22 cellular contexts compared by ENCODE assay signal in the genomic region with DNA sequence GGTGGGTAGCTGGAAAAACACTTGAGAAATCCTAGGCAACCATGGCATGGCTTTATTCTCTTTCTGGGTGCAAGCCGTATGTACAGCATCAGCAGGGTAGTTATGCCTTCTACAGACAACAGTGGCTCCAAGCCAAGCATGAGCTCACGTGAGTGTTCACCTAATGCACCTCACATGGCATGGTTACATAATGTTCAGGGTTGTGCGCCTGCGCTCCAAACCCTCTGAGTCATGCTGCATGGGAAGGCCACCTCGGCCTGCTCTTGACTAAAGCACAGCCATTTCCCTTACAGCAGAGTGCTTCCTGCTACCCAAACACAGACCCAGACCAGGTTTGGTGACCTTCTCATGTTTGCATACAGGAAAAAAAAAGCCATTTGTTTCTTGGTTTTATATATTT.
A peak's percentile ranks its signal among the peaks of the same experiment; 100 is the strongest.
DNase-seq lines count a peak whose midpoint lies in the region; ATAC-seq and TF ChIP-seq lines count a peak whose summit lies in the region.
"Had no signal": no experiment of that assay in that cellular context is flagged by ENCODE, and none has a peak within 500 bp of the region (broad histone marks: within the 10 kb centered on the region; RNA-seq: fewer than 3 reads in every experiment).

No MANE protein-coding gene starts in this region.

- ATAC-seq in foreskin keratinocyte (no peak), GM18907 (IDR thresholded peaks at IDR 0.05; ENCODE audit: unreplicated experiment) (no peak)
- ATAC-seq: activated CD8-positive, alpha-beta T cell treated with anti-CD3 and anti-CD28 coated beads, Interleukin-2, amount 10 ng/mL, durations not matched to agents 7 days and 5 days; GM12878; left colon; stimulated activated effector memory CD8-positive, alpha-beta T cell treated with anti-CD3 and anti-CD28 coated beads, Interleukin-12 subunit alpha, Interleukin-12 subunit beta, amount 100 ng/mL, for 72 hours had no signal

- no peaks in the 10 kb centered on the region for H3K9me3 ChIP-seq in adrenal gland (replicated peaks in 1 of 3)
- H3K9me3 ChIP-seq: esophagus squamous epithelium, suprapubic skin had no signal

- H3K4me1 ChIP-seq in foreskin keratinocyte (no peaks in the 10 kb centered on the region), adrenal gland (replicated peaks in 1 of 2) (no peaks in the 10 kb centered on the region)
- H3K4me1 ChIP-seq: esophagus squamous epithelium, suprapubic skin had no signal

- H3K4me3 ChIP-seq in adrenal gland = no peak overlapping the region
- H3K4me3 ChIP-seq: esophagus squamous epithelium, GM12878, GM23248, suprapubic skin had no signal

- H3K27ac ChIP-seq in foreskin keratinocyte = no peak overlapping the region
- no peak overlapping the region for H3K27ac ChIP-seq in adrenal gland
- H3K27ac ChIP-seq: esophagus squamous epithelium, GM23248, suprapubic skin had no signal

- TF ChIP-seq POLR2A in adrenal gland (IDR thresholded peaks at IDR 0.05) = no peak

- peak; percentile 4 for DNase-seq in COLO668 (lab: John Stamatoyannopoulos, UW; ENCODE audit: unreplicated experiment)
- DNase-seq in HT1080 (ENCODE audit: low read depth) = peak; percentile 59
- DNase-seq in RKO (ENCODE audit: low spot score) = peak; percentile 5
- peak; percentile 2 to 11 for DNase-seq in foreskin keratinocyte
- DNase-seq in NCI-H2029 treated with DMSO at 0.1 percent for 48 hours (lab: John Stamatoyannopoulos, UW) = no peak
- DNase-seq in adrenal gland = no peak
- DNase-seq: activated CD8-positive, alpha-beta T cell treated with anti-CD3 and anti-CD28 coated beads, Interleukin-2, amount 10 ng/mL, durations not matched to agents 7 days and 5 days; activated naive CD4-positive, alpha-beta T cell treated with anti-CD3 and anti-CD28 coated beads, Interleukin-2, amount 50 U/mL, for 16 hours; activated T-cell treated with anti-CD3 and anti-CD28 coated beads, Interleukin-2, amount 50 U/mL, for 1 hour; aorta; effector CD8-positive, alpha-beta T cell; esophagus squamous epithelium; GM23248; KBM-7; left colon; midbrain; NCI-H226; T1000 had no signal

- 75 to 84% (median 79%) methylated on average over 2 to 5 of the region's 5 CpGs for WGBS in adrenal gland, 4 donors

- H3K36me3 ChIP-seq in adrenal gland (replicated peaks in 1 of 2) = no peaks in the 10 kb centered on the region
- H3K36me3 ChIP-seq: esophagus squamous epithelium, suprapubic skin had no signal

- no peaks in the 10 kb centered on the region for H3K27me3 ChIP-seq in foreskin keratinocyte
- no peaks in the 10 kb centered on the region for H3K27me3 ChIP-seq in adrenal gland
- H3K27me3 ChIP-seq: esophagus squamous epithelium, suprapubic skin had no signal

- TF ChIP-seq CTCF in foreskin keratinocyte (conservative IDR thresholded peaks at IDR 0.05) (no peak), adrenal gland (IDR thresholded peaks at IDR 0.05) (no peak)

- intact Hi-C loops in adrenal gland (cut with DNase I) = no loop called here

Comparison
In these comparisons a context has a peak if more than half of its experiments do, and no peak if none do; other contexts are left out.
1. DNase-seq: peak in COLO668 (single experiment), HT1080 (single experiment), RKO (single experiment) and foreskin keratinocyte (2 of 2); none in NCI-H2029 treated with DMSO at 0.1 percent for 48 hours (single experiment) and adrenal gland (0 of 7).